ENCODE assay signal across 19 cellular contexts in genomic region chr22:44711701-44712100, GRCh38. TPM values are rescaled to one million over a fixed set of nuclear protein-coding genes. Genes with fewer than 3 reads are reported as not detected.
A peak's percentile ranks its signal among the peaks of the same experiment; 100 is the strongest.
DNase-seq lines count a peak whose midpoint lies in the region; ATAC-seq and TF ChIP-seq lines count a peak whose summit lies in the region.
"Had no signal": no experiment of that assay in that cellular context is flagged by ENCODE, and none has a peak within 500 bp of the region (broad histone marks: within the 10 kb centered on the region; RNA-seq: fewer than 3 reads in every experiment).

No MANE protein-coding gene starts in this region.

- H3K27me3 Mint-ChIP-seq in stimulated activated naive B cell treated with anti-CD40 and anti-IgM and Interleukin-4, amounts not matched to agents 10 μg/mL and 1 μg/mL and 100 μg/mL, for 72 hours: no peaks in the 10 kb centered on the region

- H3K9me3 ChIP-seq in SJCRH30 (replicated peaks): no peaks in the 10 kb centered on the region
- H3K9me3 ChIP-seq in mucosa of descending colon: no peaks in the 10 kb centered on the region
- H3K9me3 ChIP-seq: gastroesophageal sphincter, ovary, sigmoid colon had no signal

- H3K27me3 ChIP-seq in SJCRH30: no peaks in the 10 kb centered on the region
- H3K27me3 ChIP-seq: ovary, sigmoid colon had no signal

- DNase-seq in DMS 273 (lab: John Stamatoyannopoulos, UW; ENCODE audit: unreplicated experiment) (peak; percentile 79), DMS 273 treated with DMSO at 0.1 percent for 48 hours (lab: John Stamatoyannopoulos, UW) (no peak), SJCRH30 (peak; percentile 84 to 85), mucosa of descending colon (no peak), hypothalamus (lab: John Stamatoyannopoulos, UW) (no peak)
- no peak for DNase-seq in stimulated activated naive B cell treated with anti-CD40 and anti-IgM and Interleukin-4, amounts not matched to agents 10 μg/mL and 1 μg/mL and 100 μg/mL, for 72 hours
- no peak for DNase-seq in central memory CD4-positive, alpha-beta T cell
- no peak for DNase-seq in stimulated activated naive CD8-positive, alpha-beta T cell treated with anti-CD3 and anti-CD28 coated beads, Interleukin-15, Interleukin-2, amounts not matched to agents 100 U/mL and 50 U/mL, for 24 hours
- DNase-seq: erythroblast; MM.1S; NCI-H1930; ovary; sigmoid colon; stimulated activated CD4-positive, alpha-beta T cell treated with anti-CD3 and anti-CD28 coated beads, Interleukin-4, amount 100 ng/mL, for 1 hour; T-helper 2 cell; WERI-Rb-1 had no signal

- ATAC-seq in mucosa of descending colon: peak; percentile 24
- ATAC-seq in stimulated activated naive B cell treated with anti-CD40 and anti-IgM and Interleukin-4, amounts not matched to agents 10 μg/mL and 1 μg/mL and 100 μg/mL, for 72 hours (replicated peaks): no peak
- no peak for ATAC-seq in stimulated activated naive CD8-positive, alpha-beta T cell treated with anti-CD3 and anti-CD28 coated beads, Interleukin-15, Interleukin-2, amounts not matched to agents 100 U/mL and 50 U/mL, for 24 hours

- no peaks in the 10 kb centered on the region for H3K9me3 Mint-ChIP-seq in stimulated activated naive B cell treated with anti-CD40 and anti-IgM and Interleukin-4, amounts not matched to agents 10 μg/mL and 1 μg/mL and 100 μg/mL, for 72 hours

- H3K36me3 ChIP-seq in SJCRH30 (peaks cover 3% of the 10 kb centered on the region; the same call in 1 of the 2 replicates), mucosa of descending colon (ENCODE audit: low read depth) (no peaks in the 10 kb centered on the region)
- H3K36me3 ChIP-seq: gastroesophageal sphincter, ovary, sigmoid colon, WERI-Rb-1 had no signal

- H3K4me3 ChIP-seq in SJCRH30 (no peak overlapping the region), mucosa of descending colon (no peak overlapping the region)
- H3K4me3 ChIP-seq: dorsolateral prefrontal cortex, gastroesophageal sphincter, ovary, sigmoid colon had no signal

- TF ChIP-seq CTCF in mucosa of descending colon (IDR thresholded peaks at IDR 0.05): no peak

- H3K4me1 ChIP-seq in SJCRH30: peaks cover 28% of the 10 kb centered on the region
- H3K4me1 ChIP-seq in mucosa of descending colon (ENCODE audit: low read depth): peaks cover 45% of the 10 kb centered on the region
- H3K4me1 ChIP-seq: gastroesophageal sphincter, sigmoid colon had no signal

- no peak overlapping the region for H3K4me3 Mint-ChIP-seq in stimulated activated naive B cell treated with anti-CD40 and anti-IgM and Interleukin-4, amounts not matched to agents 10 μg/mL and 1 μg/mL and 100 μg/mL, for 72 hours

- H3K36me3 Mint-ChIP-seq in stimulated activated naive B cell treated with anti-CD40 and anti-IgM and Interleukin-4, amounts not matched to agents 10 μg/mL and 1 μg/mL and 100 μg/mL, for 72 hours: peaks cover 5 to 9% of the 10 kb centered on the region in 2 donors

- H3K27ac Mint-ChIP-seq in stimulated activated naive B cell treated with anti-CD40 and anti-IgM and Interleukin-4, amounts not matched to agents 10 μg/mL and 1 μg/mL and 100 μg/mL, for 72 hours: peak overlapping the region; percentile 95

- intact Hi-C loops in mucosa of descending colon (cut with DNase I, micrococcal nuclease): no loop called here

- H3K4me1 Mint-ChIP-seq in stimulated activated naive B cell treated with anti-CD40 and anti-IgM and Interleukin-4, amounts not matched to agents 10 μg/mL and 1 μg/mL and 100 μg/mL, for 72 hours: peaks cover 31 to 41% of the 10 kb centered on the region in 2 donors

- peak overlapping the region; percentile 75 for H3K27ac ChIP-seq in SJCRH30
- H3K27ac ChIP-seq: 22Rv1, dorsolateral prefrontal cortex, gastroesophageal sphincter, ovary, sigmoid colon, WERI-Rb-1 had no signal

RNA-seq across cellular contexts. Expression of gene PRR5, which starts 9.7 kb away (rescaled TPM):
- 41.6 and 43.7 TPM in 2 replicates for total RNA-seq in SJCRH30 (2014; rRNA removed; shearing (Covaris generic))
- 10 to 100 TPM; 21.8 to 46.2 (median 35.1) TPM for total RNA-seq in mucosa of descending colon

RNA-seq across cellular contexts. Expression of gene ARHGAP8, which starts 40.7 kb away (rescaled TPM):
- total RNA-seq in SJCRH30 (2014; rRNA removed; shearing (Covaris generic)): 19.4 and 32.4 TPM in 2 replicates
- 10 to 100 TPM; 25.0 to 74.6 (median 43.7) TPM for total RNA-seq in mucosa of descending colon

Comparison
In these comparisons a context has a peak if more than half of its experiments do, and no peak if none do; other contexts are left out.
1. DNase-seq: peak in DMS 273 (single experiment) and SJCRH30 (2 of 2); none in DMS 273 treated with DMSO at 0.1 percent for 48 hours (single experiment), mucosa of descending colon (0 of 3), stimulated activated naive B cell treated with anti-CD40 and anti-IgM and Interleukin-4, amounts not matched to agents 10 μg/mL and 1 μg/mL and 100 μg/mL, for 72 hours (single experiment), hypothalamus (0 of 51), central memory CD4-positive, alpha-beta T cell (single experiment) and stimulated activated naive CD8-positive, alpha-beta T cell treated with anti-CD3 and anti-CD28 coated beads, Interleukin-15, Interleukin-2, amounts not matched to agents 100 U/mL and 50 U/mL, for 24 hours (single experiment).